Comparison of ENCODE assay signal across 13 cellular contexts in the genomic region with DNA sequence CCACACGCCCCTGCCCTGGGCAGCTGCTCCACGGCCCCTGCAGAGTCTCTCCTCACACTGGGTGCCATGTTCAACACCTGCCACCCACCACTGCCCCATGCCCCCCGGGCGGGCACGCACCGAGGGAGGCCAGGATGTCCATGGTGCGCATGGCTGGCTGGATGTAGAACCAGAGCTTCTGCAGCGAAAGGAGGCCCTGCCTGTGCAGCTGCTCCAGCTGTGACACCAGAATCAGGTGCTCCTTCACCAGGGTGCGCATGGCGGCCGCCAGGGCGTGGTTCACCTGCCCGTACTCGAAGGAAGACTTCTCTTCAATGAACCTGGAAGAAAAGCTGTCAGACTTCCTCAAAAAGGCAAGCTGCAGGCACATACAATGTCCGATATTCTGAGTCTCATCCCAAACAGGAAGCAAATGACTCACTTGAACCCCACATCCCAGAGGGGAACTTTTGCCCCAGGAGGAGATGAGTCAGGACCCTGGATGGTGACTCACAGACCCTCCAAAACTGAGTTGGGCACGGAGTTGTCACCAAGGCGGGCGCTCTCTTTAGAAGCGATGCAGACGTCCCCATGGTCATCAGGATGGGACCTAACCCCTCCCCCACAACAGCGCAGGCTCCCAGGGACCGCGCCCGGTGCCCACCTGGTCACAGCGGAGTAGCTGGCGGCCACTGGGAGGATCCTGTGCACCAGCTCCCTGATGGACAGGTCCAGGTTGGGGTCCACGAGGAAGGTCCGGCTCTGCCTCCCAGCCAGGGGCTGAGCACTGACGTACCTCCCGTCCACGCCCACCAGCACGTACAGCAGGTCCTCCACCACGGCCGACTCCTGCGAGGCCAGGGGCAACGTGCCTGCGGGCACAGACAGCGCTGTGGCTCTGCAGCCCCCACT. TPM values are rescaled to one million over a fixed set of nuclear protein-coding genes. Genes with fewer than 3 reads are reported as not detected.
A peak's percentile ranks its signal among the peaks of the same experiment; 100 is the strongest.
DNase-seq lines count a peak whose midpoint lies in the region; ATAC-seq, FAIRE-seq and TF ChIP-seq lines count a peak whose summit lies in the region.
"Had no signal": no experiment of that assay in that cellular context is flagged by ENCODE, and none has a peak within 500 bp of the region (broad histone marks: within the 10 kb centered on the region; RNA-seq: fewer than 3 reads in every experiment).

No MANE protein-coding gene starts in this region.

- ATAC-seq in A549: peak; percentile 28 to 38; a peak in 3 of 6 replicates
- no peak; the same call in 2 of the 3 replicates for ATAC-seq in HepG2

- H3K4me1 ChIP-seq in A549 (peaks cover 9% of the 10 kb centered on the region; the same call in 2 of the 3 replicates), adipocyte (ENCODE audit: control insufficient read depth, insufficient read depth, low read length) (peaks cover 5% of the 10 kb centered on the region), HepG2 (ENCODE audit: insufficient read depth, low read length) (no peaks in the 10 kb centered on the region), BE2C (no peaks in the 10 kb centered on the region), smooth muscle cell (ENCODE audit: low read depth) (no peaks in the 10 kb centered on the region)
- H3K4me1 ChIP-seq: HAP-1 had no signal

- H3K4me2 ChIP-seq in A549: 0 out of 3 replicates have a peak overlapping the region, but pooled peaks have one; percentile 14
- H3K4me2 ChIP-seq in HepG2 (ENCODE audit: low read depth, low read length): no peak overlapping the region
- no peak overlapping the region for H3K4me2 ChIP-seq in smooth muscle cell

- WGBS in A549 (ENCODE audit: missing lambda C conversion rate): 80% methylated on average over 23 of the region's 38 CpGs
- WGBS in HepG2 (ENCODE audit: low lambda C conversion rate): 99% methylated on average over 18 of the region's 38 CpGs
- 96% methylated on average over 38 of the region's 38 CpGs for WGBS in smooth muscle cell (ENCODE audit: low lambda C conversion rate)

- H3K36me3 ChIP-seq in adipocyte (ENCODE audit: control insufficient read depth, insufficient read depth, low read length, severe bottlenecking) (peaks cover 76% of the 10 kb centered on the region), HepG2 (replicated peaks in 1 of 2; ENCODE audit: control insufficient read depth in 1 of 2, insufficient read depth in 2 of 2, low read length in 2 of 2) (peaks cover 32 to 62% of the 10 kb centered on the region in 2 experiments), BE2C (peaks cover 36% of the 10 kb centered on the region), smooth muscle cell (ENCODE audit: low read depth) (peaks cover 11% of the 10 kb centered on the region)

- H3K9me3 ChIP-seq in A549 (no peaks in the 10 kb centered on the region), adipocyte (ENCODE audit: control insufficient read depth, low read length) (no peaks in the 10 kb centered on the region), HepG2 (ENCODE audit: low read length) (no peaks in the 10 kb centered on the region), BE2C (no peaks in the 10 kb centered on the region), smooth muscle cell (replicated peaks; ENCODE audit: low read depth) (no peaks in the 10 kb centered on the region)
- H3K9me3 ChIP-seq: HAP-1 had no signal

- H3K27ac ChIP-seq in A549 (no peak overlapping the region; a peak in 1 of 6 replicates), HepG2 (ENCODE audit: extremely low read length, insufficient read depth, low read length) (no peak overlapping the region), smooth muscle cell (ENCODE audit: low read depth) (no peak overlapping the region)

- in situ Hi-C loops in HepG2 (cut with HindIII; ENCODE audit: extremely low pct_ligation_motif_present, low pct_unique_long_range_greater_than_20kb): no loop called here

- TF ChIP-seq EP300 in A549 (IDR thresholded peaks at IDR 0.05) (no peak), HepG2 (IDR thresholded peaks at IDR 0.05; ENCODE audit: low read depth in 2 of 2, low read length in 2 of 2) (no peak), HepG2 (CRISPR knock-in tag; IDR thresholded peaks at IDR 0.05; ENCODE audit: borderline replicate concordance) (no peak)

- BruUV-seq in HepG2 (replicated peaks; lab: Mats Ljungman, UMichigan): no TSS peak

- peak in 1 of 2 experiments; percentile 64 for DNase-seq in A549 (ENCODE audit: low read depth in 1 of 2, low spot score in 1 of 2)
- DNase-seq in HS-5 (ENCODE audit: low read depth): peak; percentile 75
- peak; percentile 19 for DNase-seq in adipocyte (ENCODE audit: low read depth)
- peak; percentile 27 for DNase-seq in iPS-NIHi11 (ENCODE audit: low spot score)
- no peak for DNase-seq in HepG2 (ENCODE audit: low spot score)
- no peak for DNase-seq in NCI-H1436 treated with DMSO at 0.1 percent for 48 hours (lab: John Stamatoyannopoulos, UW)
- DNase-seq in BE2C: no peak
- no peak for DNase-seq in smooth muscle cell (lab: John Stamatoyannopoulos, UW; ENCODE audit: unreplicated experiment)
- DNase-seq: activated naive CD4-positive, alpha-beta T cell; nephron progenitor cell had no signal

- TF ChIP-seq POLR2A in A549 (IDR thresholded peaks at IDR 0.05; ENCODE audit: low read length): no peak
- TF ChIP-seq POLR2A in HepG2 (IDR thresholded peaks at IDR 0.05; ENCODE audit: insufficient read depth in 1 of 2, low read depth in 2 of 2, low read length in 2 of 2): no peak

- H3K9ac ChIP-seq in adipocyte (ENCODE audit: low read length) (peak overlapping the region; percentile 20), HepG2 (ENCODE audit: insufficient read depth, low read depth, low read length) (no peak overlapping the region), smooth muscle cell (ENCODE audit: low read depth) (no peak overlapping the region)

- intact Hi-C loops in HepG2 (cut with micrococcal nuclease; ENCODE audit: unreplicated experiment): no loop called here

- H4K20me1 ChIP-seq in HepG2 (ENCODE audit: insufficient read depth, low read length) (no peaks in the 10 kb centered on the region), smooth muscle cell (ENCODE audit: low read depth) (no peaks in the 10 kb centered on the region)

- TF ChIP-seq CTCF in A549 (IDR thresholded peaks at IDR 0.05) (no peak), HepG2 (CRISPR knock-in tag; IDR thresholded peaks at IDR 0.05) (no peak), BE2C (IDR thresholded peaks at IDR 0.05; ENCODE audit: low read depth, low read length) (no peak), smooth muscle cell (IDR thresholded peaks at IDR 0.05; ENCODE audit: borderline replicate concordance, insufficient read depth, poor library complexity, severe bottlenecking) (no peak)

- POLR2A ChIA-PET in A549 (lab: Yijun Ruan, JAX): no interaction called here
- POLR2A ChIA-PET in HepG2 (lab: Yijun Ruan, JAX): no interaction called here

- H2AFZ ChIP-seq in HepG2 (ENCODE audit: low read length) (no peak overlapping the region), smooth muscle cell (ENCODE audit: low read depth) (no peak overlapping the region)

- no peaks in the 10 kb centered on the region for H3K27me3 ChIP-seq in adipocyte (replicated peaks; ENCODE audit: control insufficient read depth, insufficient read depth, low read length)
- no peaks in the 10 kb centered on the region for H3K27me3 ChIP-seq in HepG2 (ENCODE audit: control insufficient read depth in 1 of 2, insufficient read depth in 2 of 2, low read length in 2 of 2)
- H3K27me3 ChIP-seq in BE2C: no peaks in the 10 kb centered on the region
- H3K27me3 ChIP-seq in smooth muscle cell (ENCODE audit: low read depth): no peaks in the 10 kb centered on the region

- no peaks in the 10 kb centered on the region for H3F3A ChIP-seq in smooth muscle cell (ENCODE audit: low read depth)

- no peak overlapping the region for H3K4me3 ChIP-seq in A549
- no peak overlapping the region for H3K4me3 ChIP-seq in adipocyte (ENCODE audit: low read length)
- no peak overlapping the region for H3K4me3 ChIP-seq in HepG2 (replicated peaks in 1 of 3; ENCODE audit: insufficient read depth in 1 of 3, low read depth in 2 of 3, low read length in 3 of 3)
- no peak overlapping the region for H3K4me3 ChIP-seq in BE2C (ENCODE audit: low read depth, low read length)
- H3K4me3 ChIP-seq in smooth muscle cell: no peak overlapping the region
- H3K4me3 ChIP-seq: HAP-1 had no signal

- no peak for FAIRE-seq in A549 (lab: Jason Lieb, UNC)
- FAIRE-seq in HepG2 (lab: Jason Lieb, UNC): no peak
- FAIRE-seq: frontal cortex, TTC549 had no signal

- H3K79me2 ChIP-seq in HepG2 (ENCODE audit: insufficient read depth, low read length): no peaks in the 10 kb centered on the region
- H3K79me2 ChIP-seq in smooth muscle cell (ENCODE audit: low read depth): no peaks in the 10 kb centered on the region

- TF ChIP-seq RAD21 in A549 (conservative IDR thresholded peaks at IDR 0.05 in 1 of 2, IDR thresholded peaks at IDR 0.05 in 1 of 2) (no peak), HepG2 (CRISPR knock-in tag; IDR thresholded peaks at IDR 0.05) (no peak)

- CTCF ChIA-PET in A549 (lab: Yijun Ruan, JAX) (interaction anchor here (0.7 to 4.3 kb wide), 4 partner anchors 10 to 14 kb away, joined by 3 to 18 read pairs (median 9); no protein-coding TSS in a partner anchor), HepG2 (lab: Yijun Ruan, JAX; ENCODE audit: low intra/inter-chr PET ratio, low total read pairs) (no interaction called here)

RNA-seq across cellular contexts. Expression of a gene that starts 15.5 kb away (rescaled TPM):
- polyA plus RNA-seq in A549 (2011; rRNA removed) (44.5 and 44.9 TPM in 2 replicates), A549 (2017; fragmentation: RNase III; extraction: RNeasy Plus Mini Kit Qiagen cat#74134 plus additional on column Dnase treatment) (32.5 to 35.0 TPM (median 33.6 TPM) in 3 replicates), HepG2 (2011; rRNA removed) (21.3 and 22.6 TPM in 2 replicates), smooth muscle cell (40.5 and 47.0 TPM in 2 replicates)
- 35.7 and 43.6 TPM in 2 replicates for polyA plus RNA-seq in A549 (2012; cell fraction: cytosol; rRNA removed)
- polyA plus RNA-seq in A549 (2012; cell fraction: nucleus; rRNA removed): 68.0 and 91.7 TPM in 2 replicates
- polyA minus RNA-seq in A549 (2011; rRNA and poly(A)+ RNA removed): 57.5 and 75.3 TPM in 2 replicates
- total RNA-seq in HepG2 (2016; rRNA removed; fragmentation: Illumina TruSeq; extraction: Trizol) (34.5 and 44.1 TPM in 2 replicates), smooth muscle cell (39.5 and 48.5 TPM in 2 replicates)
- total RNA-seq in HepG2 (2016; cell fraction: cytosol; rRNA removed; fragmentation: Illumina TruSeq; extraction: Trizol; ENCODE audit: low read depth): 7.2 and 8.9 TPM in 2 replicates
- 37.9 and 41.1 TPM in 2 replicates for total RNA-seq in HepG2 (2016; cell fraction: insoluble cytoplasmic fraction; rRNA removed; fragmentation: Illumina TruSeq; extraction: Trizol)
- total RNA-seq in HepG2 (2016; cell fraction: membrane; rRNA removed; fragmentation: Illumina TruSeq; extraction: Trizol): 17.0 and 24.0 TPM in 2 replicates
- 16.5 and 20.7 TPM in 2 replicates for total RNA-seq in HepG2 (2016; cell fraction: nucleus; rRNA removed; fragmentation: Illumina TruSeq; extraction: Trizol)
- 14.3 and 19.4 TPM in 2 replicates for polyA plus RNA-seq in HepG2 (2011; cell fraction: cytosol; rRNA removed)
- 51.6 and 62.8 TPM in 2 replicates for polyA plus RNA-seq in HepG2 (2011; cell fraction: nucleus; rRNA removed)
- polyA plus RNA-seq in HepG2 (2012): 17.9 and 24.1 TPM in 2 replicates
- 4.7 and 4.8 TPM in 2 replicates for polyA plus RNA-seq in HepG2 (2016; cell fraction: cytosol; fragmentation: Illumina TruSeq; extraction: Trizol; ENCODE audit: low read depth)
- polyA plus RNA-seq in HepG2 (2016; cell fraction: insoluble cytoplasmic fraction; fragmentation: Illumina TruSeq; extraction: Trizol; ENCODE audit: low read depth): 34.0 and 36.8 TPM in 2 replicates
- 8.5 and 11.7 TPM in 2 replicates for polyA plus RNA-seq in HepG2 (2016; cell fraction: membrane; fragmentation: Illumina TruSeq; extraction: Trizol; ENCODE audit: low read depth)
- polyA plus RNA-seq in HepG2 (2016; cell fraction: nucleus; fragmentation: Illumina TruSeq; extraction: Trizol; ENCODE audit: insufficient read depth, low read depth): 51.1 and 52.9 TPM in 2 replicates
- polyA minus RNA-seq in HepG2 (2011; rRNA and poly(A)+ RNA removed; ENCODE audit: low replicate concordance): 49.0 and 64.6 TPM in 2 replicates
- polyA minus RNA-seq in HepG2 (2011; cell fraction: cytosol; rRNA and poly(A)+ RNA removed): 16.4 and 17.1 TPM in 2 replicates
- 29.6 and 40.8 TPM in 2 replicates for polyA minus RNA-seq in HepG2 (2011; cell fraction: nucleus; rRNA and poly(A)+ RNA removed)
- 78.4 TPM for polyA plus RNA-seq in BE2C (2012; ENCODE audit: insufficient read depth, insufficient read length, low read depth)

RNA-seq across cellular contexts. Expression of a gene that starts 15.6 kb away (rescaled TPM):
- polyA plus RNA-seq in A549 (2011; rRNA removed) (39.4 and 40.2 TPM in 2 replicates), A549 (2017; fragmentation: RNase III; extraction: RNeasy Plus Mini Kit Qiagen cat#74134 plus additional on column Dnase treatment) (41.1 to 43.6 TPM (median 41.7 TPM) in 3 replicates), HepG2 (2011; rRNA removed) (35.6 and 37.0 TPM in 2 replicates), smooth muscle cell (52.3 and 70.2 TPM in 2 replicates)
- 95.1 and 97.8 TPM in 2 replicates for polyA plus RNA-seq in A549 (2012; cell fraction: cytosol; rRNA removed)
- 61.6 and 72.9 TPM in 2 replicates for polyA plus RNA-seq in A549 (2012; cell fraction: nucleus; rRNA removed)
- polyA minus RNA-seq in A549 (2011; rRNA and poly(A)+ RNA removed): 22.7 and 23.3 TPM in 2 replicates
- total RNA-seq in HepG2 (2016; rRNA removed; fragmentation: Illumina TruSeq; extraction: Trizol) (53.4 and 66.4 TPM in 2 replicates), smooth muscle cell (15.3 and 20.0 TPM in 2 replicates)
- total RNA-seq in HepG2 (2016; cell fraction: cytosol; rRNA removed; fragmentation: Illumina TruSeq; extraction: Trizol; ENCODE audit: low read depth): 127 and 151 TPM in 2 replicates
- total RNA-seq in HepG2 (2016; cell fraction: insoluble cytoplasmic fraction; rRNA removed; fragmentation: Illumina TruSeq; extraction: Trizol): 45.9 and 63.3 TPM in 2 replicates
- 118 and 128 TPM in 2 replicates for total RNA-seq in HepG2 (2016; cell fraction: membrane; rRNA removed; fragmentation: Illumina TruSeq; extraction: Trizol)
- 24.0 and 36.2 TPM in 2 replicates for total RNA-seq in HepG2 (2016; cell fraction: nucleus; rRNA removed; fragmentation: Illumina TruSeq; extraction: Trizol)
- polyA plus RNA-seq in HepG2 (2011; cell fraction: cytosol; rRNA removed): 27.9 and 34.4 TPM in 2 replicates
- polyA plus RNA-seq in HepG2 (2011; cell fraction: nucleus; rRNA removed): 40.1 and 48.7 TPM in 2 replicates
- 30.0 and 30.3 TPM in 2 replicates for polyA plus RNA-seq in HepG2 (2012)
- 150 and 156 TPM in 2 replicates for polyA plus RNA-seq in HepG2 (2016; cell fraction: cytosol; fragmentation: Illumina TruSeq; extraction: Trizol; ENCODE audit: low read depth)
- 57.9 and 63.8 TPM in 2 replicates for polyA plus RNA-seq in HepG2 (2016; cell fraction: insoluble cytoplasmic fraction; fragmentation: Illumina TruSeq; extraction: Trizol; ENCODE audit: low read depth)
- polyA plus RNA-seq in HepG2 (2016; cell fraction: membrane; fragmentation: Illumina TruSeq; extraction: Trizol; ENCODE audit: low read depth): 121 and 129 TPM in 2 replicates
- polyA plus RNA-seq in HepG2 (2016; cell fraction: nucleus; fragmentation: Illumina TruSeq; extraction: Trizol; ENCODE audit: insufficient read depth, low read depth): 62.1 and 62.9 TPM in 2 replicates
- polyA minus RNA-seq in HepG2 (2011; rRNA and poly(A)+ RNA removed; ENCODE audit: low replicate concordance): 48.5 and 63.6 TPM in 2 replicates
- 11.6 and 21.1 TPM in 2 replicates for polyA minus RNA-seq in HepG2 (2011; cell fraction: cytosol; rRNA and poly(A)+ RNA removed)
- polyA minus RNA-seq in HepG2 (2011; cell fraction: nucleus; rRNA and poly(A)+ RNA removed): 13.3 and 16.2 TPM in 2 replicates
- 151 TPM for polyA plus RNA-seq in BE2C (2012; ENCODE audit: insufficient read depth, insufficient read length, low read depth)

RNA-seq across cellular contexts. Expression of a gene that starts 16.5 kb away (rescaled TPM):
- 1.4 TPM in 2 replicates for polyA plus RNA-seq in A549 (2011; rRNA removed)
- polyA plus RNA-seq in A549 (2012; cell fraction: cytosol; rRNA removed): 2.2 and 4.0 TPM in 2 replicates
- 39.8 and 45.3 TPM in 2 replicates for polyA plus RNA-seq in A549 (2012; cell fraction: nucleus; rRNA removed)
- 4.1 to 5.2 TPM (median 4.4 TPM) in 3 replicates for polyA plus RNA-seq in A549 (2017; fragmentation: RNase III; extraction: RNeasy Plus Mini Kit Qiagen cat#74134 plus additional on column Dnase treatment)
- 0.66 and 1.2 TPM in 2 replicates for polyA minus RNA-seq in A549 (2011; rRNA and poly(A)+ RNA removed)
- 0.07 and 0.93 TPM in 2 replicates for total RNA-seq in HepG2 (2016; rRNA removed; fragmentation: Illumina TruSeq; extraction: Trizol)
- not detected in 2 replicates for total RNA-seq in HepG2 (2016; cell fraction: cytosol; rRNA removed; fragmentation: Illumina TruSeq; extraction: Trizol; ENCODE audit: low read depth)
- total RNA-seq in HepG2 (2016; cell fraction: insoluble cytoplasmic fraction; rRNA removed; fragmentation: Illumina TruSeq; extraction: Trizol): 0.37 TPM in 1 of 2 replicates, not detected in the other
- 0.06 TPM in 1 of 2 replicates, not detected in the other for total RNA-seq in HepG2 (2016; cell fraction: membrane; rRNA removed; fragmentation: Illumina TruSeq; extraction: Trizol)
- total RNA-seq in HepG2 (2016; cell fraction: nucleus; rRNA removed; fragmentation: Illumina TruSeq; extraction: Trizol): 0.34 and 0.50 TPM in 2 replicates
- 0.24 and 0.65 TPM in 2 replicates for polyA plus RNA-seq in HepG2 (2011; rRNA removed)
- polyA plus RNA-seq in HepG2 (2011; cell fraction: cytosol; rRNA removed): 0.04 and 0.11 TPM in 2 replicates
- 4.2 and 6.4 TPM in 2 replicates for polyA plus RNA-seq in HepG2 (2011; cell fraction: nucleus; rRNA removed)
- polyA plus RNA-seq in HepG2 (2012): 0.08 and 0.77 TPM in 2 replicates
- polyA plus RNA-seq in HepG2 (2016; cell fraction: cytosol; fragmentation: Illumina TruSeq; extraction: Trizol; ENCODE audit: low read depth): not detected in 2 replicates
- polyA plus RNA-seq in HepG2 (2016; cell fraction: insoluble cytoplasmic fraction; fragmentation: Illumina TruSeq; extraction: Trizol; ENCODE audit: low read depth): not detected in 2 replicates
- polyA plus RNA-seq in HepG2 (2016; cell fraction: membrane; fragmentation: Illumina TruSeq; extraction: Trizol; ENCODE audit: low read depth): 0.06 TPM in 1 of 2 replicates, not detected in the other
- polyA plus RNA-seq in HepG2 (2016; cell fraction: nucleus; fragmentation: Illumina TruSeq; extraction: Trizol; ENCODE audit: insufficient read depth, low read depth): 0.60 and 0.63 TPM in 2 replicates
- polyA minus RNA-seq in HepG2 (2011; rRNA and poly(A)+ RNA removed; ENCODE audit: low replicate concordance): 0.06 and 2.8 TPM in 2 replicates
- not detected in 2 replicates for polyA minus RNA-seq in HepG2 (2011; cell fraction: cytosol; rRNA and poly(A)+ RNA removed)
- polyA minus RNA-seq in HepG2 (2011; cell fraction: nucleus; rRNA and poly(A)+ RNA removed): 1.6 and 1.7 TPM in 2 replicates
- polyA plus RNA-seq in BE2C (2012; ENCODE audit: insufficient read depth, insufficient read length, low read depth): 1.4 TPM
- total RNA-seq in smooth muscle cell: 0.36 and 0.85 TPM in 2 replicates
- polyA plus RNA-seq in smooth muscle cell: 0.70 and 0.96 TPM in 2 replicates

RNA-seq across cellular contexts. Expression of a gene that starts 43.5 kb away (rescaled TPM):
- 0.28 and 0.30 TPM in 2 replicates for polyA plus RNA-seq in A549 (2011; rRNA removed)
- 0.46 and 0.88 TPM in 2 replicates for polyA plus RNA-seq in A549 (2012; cell fraction: cytosol; rRNA removed)
- polyA plus RNA-seq in A549 (2012; cell fraction: nucleus; rRNA removed): 1.0 and 1.3 TPM in 2 replicates
- 0.63 to 0.89 TPM (median 0.73 TPM) in 3 replicates for polyA plus RNA-seq in A549 (2017; fragmentation: RNase III; extraction: RNeasy Plus Mini Kit Qiagen cat#74134 plus additional on column Dnase treatment)
- 0.34 and 0.62 TPM in 2 replicates for polyA minus RNA-seq in A549 (2011; rRNA and poly(A)+ RNA removed)
- not detected in 2 replicates for total RNA-seq in HepG2 (2016; rRNA removed; fragmentation: Illumina TruSeq; extraction: Trizol)
- total RNA-seq in HepG2 (2016; cell fraction: cytosol; rRNA removed; fragmentation: Illumina TruSeq; extraction: Trizol; ENCODE audit: low read depth): not detected in 2 replicates
- total RNA-seq in HepG2 (2016; cell fraction: insoluble cytoplasmic fraction; rRNA removed; fragmentation: Illumina TruSeq; extraction: Trizol): not detected in 2 replicates
- not detected in 2 replicates for total RNA-seq in HepG2 (2016; cell fraction: membrane; rRNA removed; fragmentation: Illumina TruSeq; extraction: Trizol)
- total RNA-seq in HepG2 (2016; cell fraction: nucleus; rRNA removed; fragmentation: Illumina TruSeq; extraction: Trizol): not detected in 2 replicates
- 0.08 and 0.21 TPM in 2 replicates for polyA plus RNA-seq in HepG2 (2011; rRNA removed)
- polyA plus RNA-seq in HepG2 (2011; cell fraction: cytosol; rRNA removed): 0.12 and 0.31 TPM in 2 replicates
- polyA plus RNA-seq in HepG2 (2011; cell fraction: nucleus; rRNA removed): 0.50 and 0.55 TPM in 2 replicates
- polyA plus RNA-seq in HepG2 (2012): 0.23 and 0.35 TPM in 2 replicates
- polyA plus RNA-seq in HepG2 (2016; cell fraction: cytosol; fragmentation: Illumina TruSeq; extraction: Trizol; ENCODE audit: low read depth): not detected in 2 replicates
- not detected in 2 replicates for polyA plus RNA-seq in HepG2 (2016; cell fraction: insoluble cytoplasmic fraction; fragmentation: Illumina TruSeq; extraction: Trizol; ENCODE audit: low read depth)
- polyA plus RNA-seq in HepG2 (2016; cell fraction: membrane; fragmentation: Illumina TruSeq; extraction: Trizol; ENCODE audit: low read depth): not detected in 2 replicates
- not detected in 2 replicates for polyA plus RNA-seq in HepG2 (2016; cell fraction: nucleus; fragmentation: Illumina TruSeq; extraction: Trizol; ENCODE audit: insufficient read depth, low read depth)
- polyA minus RNA-seq in HepG2 (2011; rRNA and poly(A)+ RNA removed; ENCODE audit: low replicate concordance): 0.12 TPM in 1 of 2 replicates, not detected in the other
- not detected in 2 replicates for polyA minus RNA-seq in HepG2 (2011; cell fraction: cytosol; rRNA and poly(A)+ RNA removed)
- not detected in 2 replicates for polyA minus RNA-seq in HepG2 (2011; cell fraction: nucleus; rRNA and poly(A)+ RNA removed)
- 41.9 TPM for polyA plus RNA-seq in BE2C (2012; ENCODE audit: insufficient read depth, insufficient read length, low read depth)
- total RNA-seq in smooth muscle cell: 2.4 and 7.8 TPM in 2 replicates
- 9.4 and 10.1 TPM in 2 replicates for polyA plus RNA-seq in smooth muscle cell

RNA-seq across cellular contexts. Expression of a gene that starts 54.0 kb away (rescaled TPM):
- polyA plus RNA-seq in A549 (2011; rRNA removed): 0.13 TPM in 1 of 2 replicates, not detected in the other
- not detected in 2 replicates for polyA plus RNA-seq in A549 (2012; cell fraction: cytosol; rRNA removed)
- polyA plus RNA-seq in A549 (2012; cell fraction: nucleus; rRNA removed): not detected in 2 replicates
- polyA plus RNA-seq in A549 (2017; fragmentation: RNase III; extraction: RNeasy Plus Mini Kit Qiagen cat#74134 plus additional on column Dnase treatment): not detected in 3 replicates
- not detected in 2 replicates for polyA minus RNA-seq in A549 (2011; rRNA and poly(A)+ RNA removed)
- total RNA-seq in HepG2 (2016; rRNA removed; fragmentation: Illumina TruSeq; extraction: Trizol): 22.4 and 48.2 TPM in 2 replicates
- total RNA-seq in HepG2 (2016; cell fraction: cytosol; rRNA removed; fragmentation: Illumina TruSeq; extraction: Trizol; ENCODE audit: low read depth): 14.5 and 19.5 TPM in 2 replicates
- 19.1 and 44.0 TPM in 2 replicates for total RNA-seq in HepG2 (2016; cell fraction: insoluble cytoplasmic fraction; rRNA removed; fragmentation: Illumina TruSeq; extraction: Trizol)
- 12.8 and 15.9 TPM in 2 replicates for total RNA-seq in HepG2 (2016; cell fraction: membrane; rRNA removed; fragmentation: Illumina TruSeq; extraction: Trizol)
- 39.5 and 48.3 TPM in 2 replicates for total RNA-seq in HepG2 (2016; cell fraction: nucleus; rRNA removed; fragmentation: Illumina TruSeq; extraction: Trizol)
- polyA plus RNA-seq in HepG2 (2011; rRNA removed): 20.8 and 26.7 TPM in 2 replicates
- 32.8 and 46.2 TPM in 2 replicates for polyA plus RNA-seq in HepG2 (2011; cell fraction: cytosol; rRNA removed)
- polyA plus RNA-seq in HepG2 (2011; cell fraction: nucleus; rRNA removed): 13.6 and 16.7 TPM in 2 replicates
- polyA plus RNA-seq in HepG2 (2012): 18.3 and 22.2 TPM in 2 replicates
- polyA plus RNA-seq in HepG2 (2016; cell fraction: cytosol; fragmentation: Illumina TruSeq; extraction: Trizol; ENCODE audit: low read depth): 25.2 and 25.3 TPM in 2 replicates
- 31.2 and 35.2 TPM in 2 replicates for polyA plus RNA-seq in HepG2 (2016; cell fraction: insoluble cytoplasmic fraction; fragmentation: Illumina TruSeq; extraction: Trizol; ENCODE audit: low read depth)
- polyA plus RNA-seq in HepG2 (2016; cell fraction: membrane; fragmentation: Illumina TruSeq; extraction: Trizol; ENCODE audit: low read depth): 21.3 and 23.0 TPM in 2 replicates
- polyA plus RNA-seq in HepG2 (2016; cell fraction: nucleus; fragmentation: Illumina TruSeq; extraction: Trizol; ENCODE audit: insufficient read depth, low read depth): 99.8 and 108 TPM in 2 replicates
- polyA minus RNA-seq in HepG2 (2011; rRNA and poly(A)+ RNA removed; ENCODE audit: low replicate concordance): 11.2 TPM in 1 of 2 replicates, not detected in the other
- 7.7 and 10.1 TPM in 2 replicates for polyA minus RNA-seq in HepG2 (2011; cell fraction: cytosol; rRNA and poly(A)+ RNA removed)
- 2.6 and 4.7 TPM in 2 replicates for polyA minus RNA-seq in HepG2 (2011; cell fraction: nucleus; rRNA and poly(A)+ RNA removed)
- 1.1 TPM for polyA plus RNA-seq in BE2C (2012; ENCODE audit: insufficient read depth, insufficient read length, low read depth)
- total RNA-seq in smooth muscle cell: not detected in 2 replicates
- polyA plus RNA-seq in smooth muscle cell: 0.27 and 1.4 TPM in 2 replicates
- total RNA-seq: frontal cortex had no signal

Comparison
In these comparisons a context has a peak if more than half of its experiments do, and no peak if none do; other contexts are left out.
1. DNase-seq: peak in HS-5 (single experiment), adipocyte (single experiment) and iPS-NIHi11 (single experiment); none in HepG2 (single experiment), NCI-H1436 treated with DMSO at 0.1 percent for 48 hours (single experiment), BE2C (single experiment) and smooth muscle cell (single experiment).